In the genomic region with DNA sequence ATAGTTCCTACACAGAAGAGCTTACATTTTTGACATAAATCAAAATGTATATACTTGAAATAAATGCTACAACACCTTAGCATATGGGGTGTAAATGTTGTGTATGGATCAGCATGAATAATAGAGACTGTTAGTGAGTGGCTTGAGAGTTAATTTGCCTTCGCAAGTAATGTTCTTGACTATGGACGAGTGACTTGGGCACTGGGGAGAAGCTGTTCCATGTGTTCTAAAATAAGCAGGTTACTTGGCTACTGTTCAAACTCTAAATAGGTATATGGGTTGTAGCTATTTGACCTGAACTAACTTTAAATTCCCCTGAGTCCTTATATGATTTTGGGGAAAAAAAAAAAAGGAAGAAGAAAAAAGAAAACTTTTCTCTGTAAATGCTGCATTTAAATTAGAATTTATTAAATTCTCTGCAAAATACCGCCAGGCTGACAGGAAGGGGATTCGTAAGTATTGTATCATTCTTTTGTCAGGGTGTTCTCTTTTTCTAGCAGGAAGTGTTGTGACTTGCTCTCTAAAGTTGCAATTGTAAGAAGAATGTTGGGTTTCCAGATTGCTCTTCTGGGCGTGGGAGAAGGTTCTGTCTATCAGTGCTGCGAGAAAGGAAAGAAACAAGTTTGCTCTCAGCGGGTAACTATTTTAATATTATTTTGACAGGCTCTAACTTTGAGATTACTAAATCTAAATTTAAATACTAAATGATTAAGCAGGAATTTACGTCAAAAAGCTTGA, we compare ENCODE assay signal across 11 cellular contexts. TPM values are rescaled to one million over a fixed set of nuclear protein-coding genes. Genes with fewer than 3 reads are reported as not detected.
DNase-seq lines count a peak whose midpoint lies in the region; ATAC-seq and TF ChIP-seq lines count a peak whose summit lies in the region.
"Had no signal": no experiment of that assay in that cellular context is flagged by ENCODE, and none has a peak within 500 bp of the region (broad histone marks: within the 10 kb centered on the region; RNA-seq: fewer than 3 reads in every experiment).

No MANE protein-coding gene starts in this region.

- no peak overlapping the region for H2AFZ ChIP-seq in MM.1S (ENCODE audit: low read length)

- no peaks in the 10 kb centered on the region for H4K20me1 ChIP-seq in MM.1S (ENCODE audit: insufficient read depth, low read length)

- intact Hi-C loops in dorsolateral prefrontal cortex (cut with DNase I) = no loop called here

- H3K36me3 ChIP-seq in upper lobe of left lung = no peaks in the 10 kb centered on the region
- no peaks in the 10 kb centered on the region for H3K36me3 ChIP-seq in MM.1S (replicated peaks; ENCODE audit: insufficient read depth, low read length)

- H3K9me3 ChIP-seq in upper lobe of left lung = no peaks in the 10 kb centered on the region
- no peaks in the 10 kb centered on the region for H3K9me3 ChIP-seq in MM.1S (replicated peaks; ENCODE audit: insufficient read depth, low read length)

- H3K27ac ChIP-seq in dorsolateral prefrontal cortex = peak overlapping the region in 48 of 59 donors; percentile 0 to 78 (median 49)
- H3K27ac ChIP-seq in upper lobe of left lung = peak overlapping the region; percentile 46 to 59 (median 55)
- no peak overlapping the region for H3K27ac ChIP-seq in MM.1S (ENCODE audit: low read length)

- peak overlapping the region in 16 of 59 donors; percentile 1 to 35 (median 13) for H3K4me3 ChIP-seq in dorsolateral prefrontal cortex
- peak overlapping the region in 3 of 4 donors; percentile 7 to 37 (median 31) for H3K4me3 ChIP-seq in upper lobe of left lung
- no peak overlapping the region for H3K4me3 ChIP-seq in MM.1S (ENCODE audit: low read length)

- H3K4me1 ChIP-seq in upper lobe of left lung (peaks cover 0 to 6% (median 2%) of the 10 kb centered on the region in 4 donors), MM.1S (ENCODE audit: low read length) (no peaks in the 10 kb centered on the region)

- no peaks in the 10 kb centered on the region for H3K9me2 ChIP-seq in MM.1S (replicated peaks; ENCODE audit: insufficient read depth, low read length)

- no peaks in the 10 kb centered on the region for H3F3A ChIP-seq in MM.1S (ENCODE audit: insufficient read depth, low read length)

- no peak for TF ChIP-seq CTCF in dorsolateral prefrontal cortex (IDR thresholded peaks at IDR 0.05 in 54 of 56, conservative IDR thresholded peaks at IDR 0.05 in 2 of 56; ENCODE audit: low read depth in 1 of 56, partially characterized antibody in 56 of 56)
- TF ChIP-seq CTCF in upper lobe of left lung (IDR thresholded peaks at IDR 0.05) = no peak
- TF ChIP-seq CTCF in MM.1S (IDR thresholded peaks at IDR 0.05; ENCODE audit: low read length) = no peak

- WGBS in upper lobe of left lung, 2 donors = 19 to 21% methylated on average over 8 of the region's 8 CpGs

- DNase-seq in NCI-H69 (lab: John Stamatoyannopoulos, UW) (peak; percentile 6), dorsolateral prefrontal cortex (no peak), left lobe of liver (ENCODE audit: low spot score) (no peak), upper lobe of left lung (no peak), MM.1S (no peak)
- DNase-seq: activated CD8-positive, alpha-beta memory T cell treated with anti-CD3 and anti-CD28 coated beads for 24 hours; central memory CD4-positive, alpha-beta T cell; NCI-H2107; SHP77 had no signal

- H3K79me2 ChIP-seq in MM.1S (ENCODE audit: low read length) = no peaks in the 10 kb centered on the region

- H3K27me3 ChIP-seq in dorsolateral prefrontal cortex = peaks cover 0 to 94% (median 35%) of the 10 kb centered on the region in 45 donors
- H3K27me3 ChIP-seq in upper lobe of left lung = no peaks in the 10 kb centered on the region
- no peaks in the 10 kb centered on the region for H3K27me3 ChIP-seq in MM.1S (replicated peaks; ENCODE audit: insufficient read depth, low read length)

- TF ChIP-seq POLR2A in upper lobe of left lung (IDR thresholded peaks at IDR 0.05) = no peak

- H3K4me2 ChIP-seq in MM.1S (ENCODE audit: low read depth, low read length) = no peak overlapping the region

- no peak overlapping the region for H3K9ac ChIP-seq in MM.1S (ENCODE audit: low read length)

- ATAC-seq in left lobe of liver = peak; percentile 42
- ATAC-seq in upper lobe of left lung (ENCODE audit: low FRiP score in 2 of 2) = peak; percentile 51 to 60
- no peak for ATAC-seq in GM18861 (IDR thresholded peaks at IDR 0.05; ENCODE audit: unreplicated experiment)
- ATAC-seq in GM21447 (IDR thresholded peaks at IDR 0.05; ENCODE audit: unreplicated experiment) = no peak

- TF ChIP-seq EP300 in upper lobe of left lung (IDR thresholded peaks at IDR 0.05) = no peak

RNA-seq across cellular contexts. Expression of a gene that starts 32.2 kb away (rescaled TPM):
- total RNA-seq in dorsolateral prefrontal cortex = 10 to 100 TPM; 33.8 to 96.0 (median 55.8) TPM
- total RNA-seq in left lobe of liver = 68.7 TPM
- 100 to 1,000 TPM in 5 of 6 donors, 10 to 100 TPM in 1; 56.6 to 199 (median 157) TPM for total RNA-seq in upper lobe of left lung

Comparison
In these comparisons a context has a peak if more than half of its experiments do, and no peak if none do; other contexts are left out.
1. ATAC-seq: peak in left lobe of liver (single experiment) and upper lobe of left lung (2 of 2); none in GM18861 (single experiment) and GM21447 (single experiment).